In the genomic region with DNA sequence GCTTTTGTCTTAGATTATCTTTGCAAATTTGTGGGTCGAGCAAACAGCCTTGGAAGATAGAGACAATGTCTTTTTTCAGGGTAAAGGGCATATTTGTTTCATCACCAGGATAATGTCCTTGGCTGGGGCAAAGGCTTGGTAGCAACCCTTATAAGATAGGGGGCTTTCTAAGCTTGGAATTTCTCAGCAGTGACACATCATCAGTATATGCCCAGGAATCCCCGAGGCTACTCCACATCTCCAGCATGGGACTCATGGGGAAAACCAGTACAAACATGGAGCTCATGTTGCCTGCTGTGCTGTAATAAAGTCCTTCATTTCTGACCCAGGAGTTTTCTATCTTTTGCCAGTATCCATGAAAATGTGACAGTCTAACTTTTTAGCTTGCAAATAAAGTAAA, we compare ENCODE assay signal across 18 cellular contexts.
DNase-seq lines count a peak whose midpoint lies in the region; ATAC-seq and TF ChIP-seq lines count a peak whose summit lies in the region.
"Had no signal": no experiment of that assay in that cellular context is flagged by ENCODE, and none has a peak within 500 bp of the region (broad histone marks: within the 10 kb centered on the region; RNA-seq: fewer than 3 reads in every experiment).

No MANE protein-coding gene starts in this region.

- intact Hi-C loops in activated naive CD4-positive, alpha-beta T cell treated with anti-CD3 and anti-CD28 coated beads for 36 hours (cut with micrococcal nuclease), result no loop called here

- WGBS in trophoblast cell (ENCODE audit: extremely low coverage, insufficient coverage, insufficient read length), result no CpG with 5 or more reads among the region's 2 CpGs

- no peak overlapping the region for H2BK120ac ChIP-seq in trophoblast cell (ENCODE audit: insufficient read depth, low read length, poor library complexity)

- H3K27me3 ChIP-seq in GM23338 (ENCODE audit: insufficient read depth) (no peaks in the 10 kb centered on the region), trophoblast cell (ENCODE audit: insufficient read depth, low read length) (no peaks in the 10 kb centered on the region)

- H3K79me2 ChIP-seq in GM23338 (replicated peaks; ENCODE audit: insufficient read depth), result no peaks in the 10 kb centered on the region; the same call in 1 of the 2 replicates
- no peaks in the 10 kb centered on the region for H3K79me2 ChIP-seq in trophoblast cell (ENCODE audit: control insufficient read depth, insufficient read depth, low read length, poor library complexity)

- H3K27ac ChIP-seq in GM23338 (ENCODE audit: low read depth), result peak overlapping the region; percentile 11; the same call in 1 of the 2 replicates
- no peak overlapping the region for H3K27ac ChIP-seq in trophoblast cell (ENCODE audit: low read depth, low read length)
- H3K27ac ChIP-seq: A549 had no signal

- no peak overlapping the region for H3K9ac ChIP-seq in trophoblast cell (ENCODE audit: low read length)

- no peaks in the 10 kb centered on the region for H3K79me1 ChIP-seq in trophoblast cell (ENCODE audit: low read length)

- POLR2A ChIA-PET in WTC11 (lab: Charles Lee), result no interaction called here

- no peaks in the 10 kb centered on the region for H3K9me3 ChIP-seq in trophoblast cell (ENCODE audit: insufficient read depth, low read depth, low read length)
- H3K9me3 ChIP-seq: A549 had no signal

- H3K4me3 Mint-ChIP-seq in GM23338, result no peak overlapping the region
- H3K4me3 Mint-ChIP-seq in WTC11, result no peak overlapping the region
- H3K4me3 Mint-ChIP-seq in stimulated activated naive B cell treated with anti-CD40 and anti-IgM and Interleukin-4, amounts not matched to agents 10 μg/mL and 1 μg/mL and 100 μg/mL, for 72 hours, result no peak overlapping the region
- no peak overlapping the region for H3K4me3 Mint-ChIP-seq in activated naive CD4-positive, alpha-beta T cell treated with anti-CD3 and anti-CD28 coated beads for 36 hours
- H3K4me3 Mint-ChIP-seq: CD4-positive, alpha-beta memory T cell had no signal

- H2AFZ ChIP-seq in GM23338 (no peak overlapping the region), trophoblast cell (ENCODE audit: insufficient read depth, low read length, poor library complexity) (no peak overlapping the region)

- H3K27me3 Mint-ChIP-seq in GM23338 (ENCODE audit: insufficient read depth, low read depth, poor library complexity) (no peaks in the 10 kb centered on the region), WTC11 (ENCODE audit: low read depth) (no peaks in the 10 kb centered on the region)
- peaks cover 0 to 3% of the 10 kb centered on the region in 2 donors for H3K27me3 Mint-ChIP-seq in stimulated activated naive B cell treated with anti-CD40 and anti-IgM and Interleukin-4, amounts not matched to agents 10 μg/mL and 1 μg/mL and 100 μg/mL, for 72 hours
- H3K27me3 Mint-ChIP-seq in activated naive CD4-positive, alpha-beta T cell treated with anti-CD3 and anti-CD28 coated beads for 36 hours (ENCODE audit: low read depth), result no peaks in the 10 kb centered on the region
- H3K27me3 Mint-ChIP-seq: CD4-positive, alpha-beta memory T cell had no signal

- CTCF ChIA-PET in WTC11 (lab: Charles Lee), result no interaction called here
- CTCF ChIA-PET in activated naive CD4-positive, alpha-beta T cell treated with anti-CD3 and anti-CD28 coated beads for 36 hours (lab: Charles Lee), result no interaction called here

- no peak for TF ChIP-seq CTCF in GM23338 (conservative IDR thresholded peaks at IDR 0.05; ENCODE audit: low read depth in 2 of 2)
- TF ChIP-seq CTCF in WTC11 (IDR thresholded peaks at IDR 0.05), result no peak

- no peaks in the 10 kb centered on the region for H3K9me2 ChIP-seq in GM23338 (ENCODE audit: insufficient read depth)

- peaks cover 18% of the 10 kb centered on the region; the same call in 1 of the 2 replicates for H3K4me1 ChIP-seq in GM23338 (ENCODE audit: insufficient read depth)
- H3K4me1 ChIP-seq in trophoblast cell (ENCODE audit: control insufficient read depth in 1 of 2, insufficient read depth in 2 of 2, low read length in 2 of 2), result no peaks in the 10 kb centered on the region
- H3K4me1 ChIP-seq: A549 had no signal

- H3K27ac Mint-ChIP-seq in GM23338, result no peak overlapping the region
- 0 out of 2 replicates have a peak overlapping the region, but pooled peaks have one; percentile 3 for H3K27ac Mint-ChIP-seq in WTC11
- H3K27ac Mint-ChIP-seq in stimulated activated naive B cell treated with anti-CD40 and anti-IgM and Interleukin-4, amounts not matched to agents 10 μg/mL and 1 μg/mL and 100 μg/mL, for 72 hours, result no peak overlapping the region
- no peak overlapping the region for H3K27ac Mint-ChIP-seq in activated naive CD4-positive, alpha-beta T cell treated with anti-CD3 and anti-CD28 coated beads for 36 hours
- H3K27ac Mint-ChIP-seq: CD4-positive, alpha-beta memory T cell had no signal

- H3K4me1 Mint-ChIP-seq in GM23338, result peaks cover 8% of the 10 kb centered on the region
- peaks cover 13% of the 10 kb centered on the region for H3K4me1 Mint-ChIP-seq in WTC11
- no peaks in the 10 kb centered on the region for H3K4me1 Mint-ChIP-seq in stimulated activated naive B cell treated with anti-CD40 and anti-IgM and Interleukin-4, amounts not matched to agents 10 μg/mL and 1 μg/mL and 100 μg/mL, for 72 hours
- H3K4me1 Mint-ChIP-seq in activated naive CD4-positive, alpha-beta T cell treated with anti-CD3 and anti-CD28 coated beads for 36 hours (ENCODE audit: low read depth), result no peaks in the 10 kb centered on the region
- H3K4me1 Mint-ChIP-seq: CD4-positive, alpha-beta memory T cell had no signal

- H4K20me1 ChIP-seq in GM23338 (replicated peaks; ENCODE audit: insufficient read depth), result no peaks in the 10 kb centered on the region

- H3K4me3 ChIP-seq in GM23338, result no peak overlapping the region
- no peak overlapping the region for H3K4me3 ChIP-seq in trophoblast cell (ENCODE audit: low read depth, low read length)
- H3K4me3 ChIP-seq: A549 had no signal

- H3K36me3 ChIP-seq in GM23338 (ENCODE audit: insufficient read depth), result no peaks in the 10 kb centered on the region
- no peaks in the 10 kb centered on the region for H3K36me3 ChIP-seq in trophoblast cell (ENCODE audit: control insufficient read depth in 1 of 2, insufficient read depth in 2 of 2, low read length in 2 of 2)

- H4K91ac ChIP-seq in trophoblast cell (ENCODE audit: low read depth, low read length), result no peak overlapping the region

- no peak overlapping the region for H4K12ac ChIP-seq in trophoblast cell (ENCODE audit: low read depth, low read length)

- H4K8ac ChIP-seq in trophoblast cell (ENCODE audit: low read depth, low read length), result no peak overlapping the region

- no peak overlapping the region for H2AK5ac ChIP-seq in trophoblast cell (ENCODE audit: low read length)

- H3K4me2 ChIP-seq in GM23338, result 0 out of 2 replicates have a peak overlapping the region, but pooled peaks have one; percentile 9
- no peak overlapping the region for H3K4me2 ChIP-seq in trophoblast cell (ENCODE audit: low read length)
- H3K4me2 ChIP-seq: A549 had no signal

- H3K18ac ChIP-seq in trophoblast cell (ENCODE audit: low read length), result no peak overlapping the region

- H3K9me3 Mint-ChIP-seq in GM23338 (peaks cover 10% of the 10 kb centered on the region), WTC11 (peaks cover 12% of the 10 kb centered on the region)
- H3K9me3 Mint-ChIP-seq in stimulated activated naive B cell treated with anti-CD40 and anti-IgM and Interleukin-4, amounts not matched to agents 10 μg/mL and 1 μg/mL and 100 μg/mL, for 72 hours, result peaks cover 0 to 4% of the 10 kb centered on the region in 2 donors
- no peaks in the 10 kb centered on the region for H3K9me3 Mint-ChIP-seq in activated naive CD4-positive, alpha-beta T cell treated with anti-CD3 and anti-CD28 coated beads for 36 hours

- H3K23ac ChIP-seq in trophoblast cell (ENCODE audit: low read length), result no peak overlapping the region

- no peak overlapping the region for H3K14ac ChIP-seq in trophoblast cell (ENCODE audit: low read length)

- no peak for ATAC-seq in GM23338
- peak; percentile 36 for ATAC-seq in WTC11
- ATAC-seq in stimulated activated naive B cell treated with anti-CD40 and anti-IgM and Interleukin-4, amounts not matched to agents 10 μg/mL and 1 μg/mL and 100 μg/mL, for 72 hours (replicated peaks), result no peak
- ATAC-seq in HG02759 (IDR thresholded peaks at IDR 0.05; ENCODE audit: unreplicated experiment), result no peak
- ATAC-seq: A549 had no signal

- H3K36me3 Mint-ChIP-seq in GM23338 (ENCODE audit: low read depth) (peaks cover 10% of the 10 kb centered on the region; the same call in 2 of the 3 replicates), WTC11 (peaks cover 8% of the 10 kb centered on the region)
- no peaks in the 10 kb centered on the region for H3K36me3 Mint-ChIP-seq in stimulated activated naive B cell treated with anti-CD40 and anti-IgM and Interleukin-4, amounts not matched to agents 10 μg/mL and 1 μg/mL and 100 μg/mL, for 72 hours
- no peaks in the 10 kb centered on the region for H3K36me3 Mint-ChIP-seq in activated naive CD4-positive, alpha-beta T cell treated with anti-CD3 and anti-CD28 coated beads for 36 hours (ENCODE audit: low read depth)
- H3K36me3 Mint-ChIP-seq: CD4-positive, alpha-beta memory T cell had no signal

- H2BK5ac ChIP-seq in trophoblast cell (ENCODE audit: low read depth, low read length, poor library complexity), result no peak overlapping the region

- no peaks in the 10 kb centered on the region for H3F3A ChIP-seq in GM23338 (replicated peaks; ENCODE audit: low read depth)

- DNase-seq in GM23338 (ENCODE audit: low spot score) (no peak), WTC11 (ENCODE audit: low spot score) (no peak), trophoblast cell (peak; percentile 64 to 71)
- DNase-seq in stimulated activated naive B cell treated with anti-CD40 and anti-IgM and Interleukin-4, amounts not matched to agents 10 μg/mL and 1 μg/mL and 100 μg/mL, for 72 hours, result no peak
- DNase-seq in activated CD4-positive, alpha-beta T cell treated with anti-CD3 and anti-CD28 coated beads, Interleukin-2, amount 50 U/mL, for 4 hours, result no peak
- DNase-seq in activated naive CD4-positive, alpha-beta T cell treated with anti-CD3 and anti-CD28 coated beads for 36 hours, result no peak
- DNase-seq: 8988T; ACHN; C1 segment of cervical spinal cord; Calu3; CD4-positive, alpha-beta memory T cell; COR-L47; DMS53; DMS79 treated with DMSO at 0.1 percent for 48 hours; H7; HCEC 1CT had no signal

- no peak overlapping the region for H2BK12ac ChIP-seq in trophoblast cell (ENCODE audit: low read length)

- no peak overlapping the region for H3K4ac ChIP-seq in trophoblast cell (ENCODE audit: low read depth, low read length)

TF ChIP-seq in GM23338, 12 proteins besides CTCF, POLR2A, EP300 and RAD21 (continues in another document):
- TF ChIP-seq EZH2 (IDR thresholded peaks at IDR 0.05; ENCODE audit: low read depth, unreplicated experiment) (no peak), NANOG (IDR thresholded peaks at IDR 0.05; ENCODE audit: borderline replicate concordance) (no peak)

TF ChIP-seq in WTC11, 78 proteins besides CTCF, POLR2A, EP300 and RAD21 (continues in another document):
- TF ChIP-seq CBFB (CRISPR knock-in tag; IDR thresholded peaks at IDR 0.05; ENCODE audit: low read depth) (no peak), NFYB (CRISPR knock-in tag; conservative IDR thresholded peaks at IDR 0.05; ENCODE audit: low read depth) (no peak), NR2C2 (CRISPR knock-in tag; IDR thresholded peaks at IDR 0.05) (no peak)

Comparison
In these comparisons a context has a peak if more than half of its experiments do, and no peak if none do; other contexts are left out.
1. DNase-seq: peak in trophoblast cell (2 of 2); none in GM23338 (single experiment), WTC11 (single experiment), stimulated activated naive B cell treated with anti-CD40 and anti-IgM and Interleukin-4, amounts not matched to agents 10 μg/mL and 1 μg/mL and 100 μg/mL, for 72 hours (single experiment), activated CD4-positive, alpha-beta T cell treated with anti-CD3 and anti-CD28 coated beads, Interleukin-2, amount 50 U/mL, for 4 hours (0 of 2) and activated naive CD4-positive, alpha-beta T cell treated with anti-CD3 and anti-CD28 coated beads for 36 hours (single experiment).